Comparison of ENCODE assay signal across 8 cellular contexts in genomic region chr3:160485931-160486330, GRCh38. TPM values are rescaled to one million over a fixed set of nuclear protein-coding genes. Genes with fewer than 3 reads are reported as not detected.
DNase-seq lines count a peak whose midpoint lies in the region; ATAC-seq, FAIRE-seq and TF ChIP-seq lines count a peak whose summit lies in the region.

No MANE protein-coding gene starts in this region.

- CTCF ChIA-PET in endothelial cell of umbilical vein (lab: Charles Lee): interaction anchor here (0.7 to 2.6 kb wide), 7 partner anchors 31 to 454 kb away, joined by 3 to 24 read pairs (median 4); partner anchors contain the start of gene TRIM59

- peak; percentile 67 for FAIRE-seq in endothelial cell of umbilical vein (lab: Jason Lieb, UNC)

- TF ChIP-seq CTCF in endothelial cell of umbilical vein (IDR thresholded peaks at IDR 0.05; ENCODE audit: extremely low read depth in 1 of 2, insufficient read depth in 1 of 2, low read depth in 1 of 2, low read length in 2 of 2): no peak
- no peak for TF ChIP-seq CTCF in gastrocnemius medialis (IDR thresholded peaks at IDR 0.05 in 4 of 5, conservative IDR thresholded peaks at IDR 0.05 in 1 of 5)

- H3K27me3 ChIP-seq in HUES6 (ENCODE audit: control insufficient read depth, insufficient read depth, low read length) (no peaks in the 10 kb centered on the region), endothelial cell of umbilical vein (ENCODE audit: control insufficient read depth in 2 of 2, insufficient read depth in 2 of 2, low read length in 2 of 2) (no peaks in the 10 kb centered on the region), skeletal muscle satellite cell (ENCODE audit: control insufficient read depth, insufficient read depth, low read length) (no peaks in the 10 kb centered on the region), gastrocnemius medialis (no peaks in the 10 kb centered on the region)

- H3K27ac ChIP-seq in HUES6 (ENCODE audit: low read depth, low read length) (no peak overlapping the region), endothelial cell of umbilical vein (ENCODE audit: insufficient read depth, low read depth, low read length) (no peak overlapping the region), gastrocnemius medialis (no peak overlapping the region)

- peak overlapping the region; percentile 68 for H3K4me2 ChIP-seq in endothelial cell of umbilical vein (ENCODE audit: insufficient read depth, low read length)
- peak overlapping the region; percentile 61 for H3K4me2 ChIP-seq in skeletal muscle satellite cell (ENCODE audit: low read length)

- peak; percentile 20 for DNase-seq in NCI-H748 (lab: John Stamatoyannopoulos, UW; ENCODE audit: unreplicated experiment)
- no peak for DNase-seq in NCI-H748 treated with DMSO at 0.1 percent for 48 hours (lab: John Stamatoyannopoulos, UW)
- peak; percentile 28 for DNase-seq in endothelial cell of umbilical vein (ENCODE audit: low read depth, low spot score)
- DNase-seq in gastrocnemius medialis: no peak
- DNase-seq in SK-N-DZ (ENCODE audit: low spot score): no peak

- POLR2A ChIA-PET in endothelial cell of umbilical vein (lab: Charles Lee): interaction anchor here (0.9 kb wide), 1 partner anchor 323 kb away, joined by 5 read pairs; no protein-coding TSS in a partner anchor

- no peaks in the 10 kb centered on the region for H4K20me1 ChIP-seq in endothelial cell of umbilical vein (replicated peaks; ENCODE audit: control insufficient read depth, extremely low read depth, insufficient read depth, low read length)

- in situ Hi-C loops in gastrocnemius medialis (cut with MboI; ENCODE audit: low sequenced_read_pairs in 4 of 4): no loop called here

- no peaks in the 10 kb centered on the region for H3K79me2 ChIP-seq in endothelial cell of umbilical vein (ENCODE audit: control insufficient read depth, insufficient read depth, low read length)

- no peaks in the 10 kb centered on the region for H3K9me3 ChIP-seq in HUES6 (ENCODE audit: control insufficient read depth, insufficient read depth, low read depth, low read length)
- no peaks in the 10 kb centered on the region for H3K9me3 ChIP-seq in endothelial cell of umbilical vein (replicated peaks; ENCODE audit: control insufficient read depth, insufficient read depth, low read length)
- H3K9me3 ChIP-seq in skeletal muscle satellite cell (replicated peaks; ENCODE audit: low read length): no peaks in the 10 kb centered on the region
- H3K9me3 ChIP-seq in gastrocnemius medialis: no peaks in the 10 kb centered on the region

- H3K4me3 ChIP-seq in HUES6 (ENCODE audit: low read depth, low read length) (0 out of 2 replicates have a peak overlapping the region, but pooled peaks have one; percentile 8), endothelial cell of umbilical vein (replicated peaks in 1 of 3; ENCODE audit: insufficient read depth in 1 of 3, low read depth in 1 of 3, low read length in 3 of 3) (peak overlapping the region in 2 of 3 experiments; percentile 9 to 70), skeletal muscle satellite cell (ENCODE audit: low read length) (no peak overlapping the region), gastrocnemius medialis (peak overlapping the region in 2 of 4 donors; percentile 11 to 17)

- dilution Hi-C loops in endothelial cell of umbilical vein (cut with MboI; ENCODE audit: extremely low pct_ligation_motif_present, low sequenced_read_pairs): no loop called here

- H3K9ac ChIP-seq in HUES6 (ENCODE audit: low read length) (no peak overlapping the region), endothelial cell of umbilical vein (replicated peaks; ENCODE audit: extremely low read depth, insufficient read depth, low read length) (peak overlapping the region; percentile 29), skeletal muscle satellite cell (ENCODE audit: low read depth, low read length) (peak overlapping the region; percentile 34)

- BruUV-seq in endothelial cell of umbilical vein (replicated peaks; lab: Mats Ljungman, UMichigan): no TSS peak

- intact Hi-C loops in endothelial cell of umbilical vein (cut with micrococcal nuclease): loop anchor here (1.0 to 5.0 kb wide), 5 partner anchors 37 to 1224 kb away; partner anchors contain the start of gene TRIM59
- intact Hi-C loops in gastrocnemius medialis (cut with DNase I; ENCODE audit: low total_unique reads): no loop called here

- TF ChIP-seq POLR2A in endothelial cell of umbilical vein (IDR thresholded peaks at IDR 0.05; ENCODE audit: low read depth, low read length) (no peak), gastrocnemius medialis (IDR thresholded peaks at IDR 0.05) (no peak)

- no peaks in the 10 kb centered on the region for H3K36me3 ChIP-seq in HUES6 (ENCODE audit: control insufficient read depth, insufficient read depth, low read length)
- H3K36me3 ChIP-seq in endothelial cell of umbilical vein (ENCODE audit: control insufficient read depth in 2 of 2, extremely low read depth in 1 of 2, insufficient read depth in 2 of 2, low read length in 2 of 2): no peaks in the 10 kb centered on the region
- no peaks in the 10 kb centered on the region for H3K36me3 ChIP-seq in skeletal muscle satellite cell (ENCODE audit: insufficient read depth, low read length)
- H3K36me3 ChIP-seq in gastrocnemius medialis: no peaks in the 10 kb centered on the region

- peak overlapping the region; percentile 65 for H2AFZ ChIP-seq in endothelial cell of umbilical vein (ENCODE audit: low read depth, low read length)

- H3K9me1 ChIP-seq in endothelial cell of umbilical vein (replicated peaks; ENCODE audit: control insufficient read depth, extremely low read depth, insufficient read depth, low read length): no peaks in the 10 kb centered on the region

- H3K4me1 ChIP-seq in HUES6 (ENCODE audit: control insufficient read depth, insufficient read depth, low read length) (no peaks in the 10 kb centered on the region), endothelial cell of umbilical vein (ENCODE audit: control insufficient read depth, extremely low read depth, insufficient read depth, low read length) (peaks cover 5% of the 10 kb centered on the region), skeletal muscle satellite cell (ENCODE audit: control insufficient read depth, insufficient read depth, low read length) (peaks cover 5% of the 10 kb centered on the region), gastrocnemius medialis (no peaks in the 10 kb centered on the region)

- ATAC-seq in gastrocnemius medialis (no peak), HG03457 (IDR thresholded peaks at IDR 0.05; ENCODE audit: unreplicated experiment) (no peak)

TF ChIP-seq in endothelial cell of umbilical vein, 7 proteins besides CTCF, POLR2A, EP300 and RAD21:
- TF ChIP-seq POLR2AphosphoS5 (IDR thresholded peaks at IDR 0.05; ENCODE audit: insufficient read depth, low read depth, low read length) (no peak), EZH2 (IDR thresholded peaks at IDR 0.05; ENCODE audit: borderline replicate concordance, low read depth, low read length, severe bottlenecking) (no peak), MAX (IDR thresholded peaks at IDR 0.05; ENCODE audit: insufficient read depth, insufficient read length) (no peak), JUN (IDR thresholded peaks at IDR 0.05; ENCODE audit: borderline replicate concordance, insufficient read depth, insufficient read length, low read depth) (no peak), FOS (IDR thresholded peaks at IDR 0.05; ENCODE audit: borderline replicate concordance, insufficient read depth, low read length) (no peak), MYC (IDR thresholded peaks at IDR 0.05; ENCODE audit: low read depth, low read length) (no peak), GATA2 (IDR thresholded peaks at IDR 0.05; ENCODE audit: insufficient read depth, insufficient read length, low read depth, low read length) (no peak)

RNA-seq across cellular contexts. Expression of gene TRIM59, which starts 36.3 kb away (rescaled TPM):
- 32.5 and 33.0 TPM in 2 replicates for total RNA-seq in endothelial cell of umbilical vein
- 6.4 and 6.8 TPM in 2 replicates for polyA plus RNA-seq in endothelial cell of umbilical vein
- polyA plus RNA-seq in endothelial cell of umbilical vein (2011; cell fraction: cytosol; rRNA removed): 7.7 and 8.3 TPM in 2 replicates
- 7.4 and 9.6 TPM in 2 replicates for polyA plus RNA-seq in endothelial cell of umbilical vein (2011; cell fraction: nucleus; rRNA removed)
- polyA plus RNA-seq in endothelial cell of umbilical vein (2012): 10.2 and 17.3 TPM in 2 replicates
- 16.7 and 19.4 TPM in 2 replicates for polyA minus RNA-seq in endothelial cell of umbilical vein
- 2.2 TPM for polyA minus RNA-seq in endothelial cell of umbilical vein (2011; cell fraction: cytosol; rRNA and poly(A)+ RNA removed)
- polyA minus RNA-seq in endothelial cell of umbilical vein (2011; cell fraction: nucleus; rRNA and poly(A)+ RNA removed): 13.6 and 16.0 TPM in 2 replicates
- 14.2 and 15.7 TPM in 2 replicates for total RNA-seq in skeletal muscle satellite cell (2012; rRNA removed)
- total RNA-seq in gastrocnemius medialis: under 1 TPM; 0.13 to 0.55 (median 0.46) TPM
- polyA plus RNA-seq in SK-N-DZ (2014; cell fraction: cytosol; rRNA removed): 11.7 and 12.6 TPM in 2 replicates
- 5.3 and 6.9 TPM in 2 replicates for polyA plus RNA-seq in SK-N-DZ (2014; cell fraction: nucleus; rRNA removed)

Comparison
In these comparisons a context has a peak if more than half of its experiments do, and no peak if none do; other contexts are left out.
1. DNase-seq: peak in NCI-H748 (single experiment) and endothelial cell of umbilical vein (single experiment); none in NCI-H748 treated with DMSO at 0.1 percent for 48 hours (single experiment), gastrocnemius medialis (0 of 2) and SK-N-DZ (single experiment).
2. RNA of gene TRIM59, which starts 36.3 kb away (total RNA-seq): 32.5 to 33.0 TPM in endothelial cell of umbilical vein; 0.13 to 0.55 TPM in gastrocnemius medialis; every median in the first group is over 10 times any median in the second.